Comparison of ENCODE assay signal across 21 cellular contexts in genomic region chr11:32215157-32215556, GRCh38.
DNase-seq lines count a peak whose midpoint lies in the region; ATAC-seq, FAIRE-seq and TF ChIP-seq lines count a peak whose summit lies in the region.
"Had no signal": no experiment of that assay in that cellular context is flagged by ENCODE, and none has a peak within 500 bp of the region (broad histone marks: within the 10 kb centered on the region; RNA-seq: fewer than 3 reads in every experiment).

No MANE protein-coding gene starts in this region.

- H3K4me2 ChIP-seq in Loucy (ENCODE audit: low read depth, low read length, poor library complexity, severe bottlenecking) (no peak overlapping the region), K562 (ENCODE audit: insufficient read depth, low read length) (no peak overlapping the region)
- H3K4me2 ChIP-seq: BLaER1 treated with 17β-estradiol and CSF1 and Interleukin-3, amounts not matched to agents 10 nM and 100 nM had no signal

- H3K9ac ChIP-seq in Loucy (ENCODE audit: low read depth, low read length, poor library complexity, severe bottlenecking) (no peak overlapping the region), K562 (ENCODE audit: insufficient read depth in 1 of 2, low read depth in 2 of 2, low read length in 2 of 2) (no peak overlapping the region)
- H3K9ac ChIP-seq: BLaER1 treated with 17β-estradiol and CSF1 and Interleukin-3, amounts not matched to agents 10 nM and 100 nM had no signal

- no peaks in the 10 kb centered on the region for H3K27me3 ChIP-seq in Loucy (ENCODE audit: insufficient read depth, low read length, poor library complexity, severe bottlenecking)
- H3K27me3 ChIP-seq in K562 (ENCODE audit: control insufficient read depth in 2 of 2, insufficient read depth in 2 of 2, low read length in 2 of 2), result peaks cover 0 to 6% of the 10 kb centered on the region in 2 experiments; a peak in 3 of 5 replicates
- H3K27me3 ChIP-seq: BLaER1 treated with 17β-estradiol and CSF1 and Interleukin-3, amounts not matched to agents 10 nM and 100 nM; SJCRH30 had no signal

- no peak overlapping the region for H3K4me3 ChIP-seq in Loucy (ENCODE audit: low read length, poor library complexity, severe bottlenecking)
- no peak overlapping the region for H3K4me3 ChIP-seq in K562
- H3K4me3 ChIP-seq: BLaER1 treated with 17β-estradiol and CSF1 and Interleukin-3, amounts not matched to agents 10 nM and 100 nM; SJCRH30 had no signal

- H3K79me2 ChIP-seq in Loucy (ENCODE audit: insufficient read depth, low read length) (no peaks in the 10 kb centered on the region), K562 (ENCODE audit: control insufficient read depth, insufficient read depth, low read length) (no peaks in the 10 kb centered on the region)

- TF ChIP-seq CTCF in 22Rv1 (IDR thresholded peaks at IDR 0.05) (peak; percentile 14; the same call in 1 of the 2 replicates), GM12874 (IDR thresholded peaks at IDR 0.05; ENCODE audit: insufficient read depth, low read depth, low read length) (peak; percentile 12; the same call in 1 of the 2 replicates), Loucy (conservative IDR thresholded peaks at IDR 0.05; ENCODE audit: low read length) (peak; percentile 52), K562 (IDR thresholded peaks at IDR 0.05 in 2 of 3, conservative IDR thresholded peaks at IDR 0.05 in 1 of 3; ENCODE audit: insufficient read depth in 2 of 3, low read depth in 1 of 3, low read length in 3 of 3) (peak in 2 of 3 experiments; percentile 18 to 21; a peak in 1 of 6 replicates), GM10248 (IDR thresholded peaks at IDR 0.05; ENCODE audit: control extremely low read depth, extremely low read depth, low read depth, missing control alignments) (no peak)

- WGBS in K562 (ENCODE audit: insufficient coverage, low coverage, missing lambda C conversion rate), result 0% methylated on average over 1 of the region's 1 CpG

- H4K20me1 ChIP-seq in Loucy (ENCODE audit: insufficient read depth, low read length, poor library complexity, severe bottlenecking), result no peaks in the 10 kb centered on the region
- H4K20me1 ChIP-seq in K562 (replicated peaks; ENCODE audit: control insufficient read depth, insufficient read depth, low read length), result no peaks in the 10 kb centered on the region
- H4K20me1 ChIP-seq: BLaER1 treated with 17β-estradiol and CSF1 and Interleukin-3, amounts not matched to agents 10 nM and 100 nM had no signal

- ATAC-seq in K562, result no peak
- no peak for ATAC-seq in GM19397 (IDR thresholded peaks at IDR 0.05; ENCODE audit: unreplicated experiment)
- ATAC-seq in HG03175 (IDR thresholded peaks at IDR 0.05; ENCODE audit: unreplicated experiment), result no peak
- ATAC-seq: Right ventricle myocardium inferior had no signal

- H3K4me1 ChIP-seq in Loucy (ENCODE audit: insufficient read depth, low read length, poor library complexity, severe bottlenecking), result no peaks in the 10 kb centered on the region
- no peaks in the 10 kb centered on the region for H3K4me1 ChIP-seq in K562 (replicated peaks in 1 of 2; ENCODE audit: control insufficient read depth in 2 of 2, insufficient read depth in 2 of 2, low read length in 2 of 2)
- H3K4me1 ChIP-seq: BLaER1 treated with 17β-estradiol and CSF1 and Interleukin-3, amounts not matched to agents 10 nM and 100 nM had no signal

- no peak for TF ChIP-seq RAD21 in K562 (CRISPR knock-in tag; conservative IDR thresholded peaks at IDR 0.05 in 1 of 2, IDR thresholded peaks at IDR 0.05 in 1 of 2)

- H3K36me3 ChIP-seq in Loucy (ENCODE audit: insufficient read depth, low read length) (no peaks in the 10 kb centered on the region), K562 (ENCODE audit: control insufficient read depth, insufficient read depth, low read length) (no peaks in the 10 kb centered on the region)
- H3K36me3 ChIP-seq: BLaER1 treated with 17β-estradiol and CSF1 and Interleukin-3, amounts not matched to agents 10 nM and 100 nM; SJCRH30 had no signal

- no peak for TF ChIP-seq EP300 in K562 (IDR thresholded peaks at IDR 0.05; ENCODE audit: low read length)

- no peaks in the 10 kb centered on the region for H3K9me3 ChIP-seq in Loucy (ENCODE audit: insufficient read depth, low read depth, low read length)
- no peaks in the 10 kb centered on the region for H3K9me3 ChIP-seq in K562 (replicated peaks; ENCODE audit: control insufficient read depth, insufficient read depth, low read depth, low read length)
- H3K9me3 ChIP-seq: BLaER1 treated with 17β-estradiol and CSF1 and Interleukin-3, amounts not matched to agents 10 nM and 100 nM; SJCRH30 had no signal

- DNase-seq in K562 (ENCODE audit: extremely low read depth in 1 of 4, low spot score in 3 of 4) (no peak), GF-D8 (lab: John Stamatoyannopoulos, UW) (no peak), GM10248 (ENCODE audit: extremely low spot score) (no peak)
- DNase-seq: CD4-positive, alpha-beta memory T cell; DMS53; GOT3; HCEC 1CT; KBM-7; MM.1S; NCI-H2029; NCI-H526 treated with DMSO at 0.1 percent for 48 hours; OCI-M1; SJCRH30 had no signal

- FAIRE-seq in K562 (lab: Jason Lieb, UNC), result no peak
- FAIRE-seq: HTR-8/SVneo had no signal

- H2AFZ ChIP-seq in Loucy (ENCODE audit: low read length) (no peak overlapping the region), K562 (ENCODE audit: low read depth, low read length) (no peak overlapping the region)

- POLR2A ChIA-PET in K562 (lab: Yijun Ruan, JAX) (interaction anchor here (0.6 kb wide), 1 partner anchor 504 kb away, joined by 4 read pairs; no protein-coding TSS in a partner anchor), GM10248 (lab: Yijun Ruan, JAX) (no interaction called here)

- H3K27ac ChIP-seq in 22Rv1 (no peak overlapping the region), K562 (ENCODE audit: extremely low read depth, low read depth, low read length) (no peak overlapping the region)
- H3K27ac ChIP-seq: BLaER1 treated with 17β-estradiol and CSF1 and Interleukin-3, amounts not matched to agents 10 nM and 100 nM; SJCRH30 had no signal

- H3K9me2 ChIP-seq in Loucy (replicated peaks; ENCODE audit: low read depth, low read length), result no peaks in the 10 kb centered on the region

- no peaks in the 10 kb centered on the region for H3F3A ChIP-seq in Loucy (ENCODE audit: low read depth)

- no peaks in the 10 kb centered on the region for H3K9me1 ChIP-seq in K562 (ENCODE audit: control insufficient read depth, insufficient read depth, low read length)

- no peak for TF ChIP-seq POLR2A in K562 (conservative IDR thresholded peaks at IDR 0.05)

- in situ Hi-C loops in K562 (cut with MboI), result no loop called here

- CTCF ChIA-PET in K562 (lab: Yijun Ruan, JAX; ENCODE audit: low intra/inter-chr PET ratio) (no interaction called here), GM10248 (lab: Yijun Ruan, JAX) (interaction anchor here (1.5 to 1.8 kb wide), 2 partner anchors 16 to 27 kb away, joined by 4 to 6 read pairs; no protein-coding TSS in a partner anchor)

- intact Hi-C loops in K562 (cut with micrococcal nuclease), result no loop called here

- no TSS peak for BruUV-seq in K562 (replicated peaks; lab: Mats Ljungman, UMichigan)

TF ChIP-seq in K562, 482 proteins besides CTCF, POLR2A, EP300 and RAD21:
- no peak for TF ChIP-seq ZNF717 (CRISPR knock-in tag; IDR thresholded peaks at IDR 0.05)
- no peak for TF ChIP-seq ZBTB8A (IDR thresholded peaks at IDR 0.05; ENCODE audit: partially characterized antibody)
- no peak for TF ChIP-seq ZNF354B (CRISPR knock-in tag; IDR thresholded peaks at IDR 0.05)
